13 cellular contexts compared by ENCODE assay signal in the genomic region with DNA sequence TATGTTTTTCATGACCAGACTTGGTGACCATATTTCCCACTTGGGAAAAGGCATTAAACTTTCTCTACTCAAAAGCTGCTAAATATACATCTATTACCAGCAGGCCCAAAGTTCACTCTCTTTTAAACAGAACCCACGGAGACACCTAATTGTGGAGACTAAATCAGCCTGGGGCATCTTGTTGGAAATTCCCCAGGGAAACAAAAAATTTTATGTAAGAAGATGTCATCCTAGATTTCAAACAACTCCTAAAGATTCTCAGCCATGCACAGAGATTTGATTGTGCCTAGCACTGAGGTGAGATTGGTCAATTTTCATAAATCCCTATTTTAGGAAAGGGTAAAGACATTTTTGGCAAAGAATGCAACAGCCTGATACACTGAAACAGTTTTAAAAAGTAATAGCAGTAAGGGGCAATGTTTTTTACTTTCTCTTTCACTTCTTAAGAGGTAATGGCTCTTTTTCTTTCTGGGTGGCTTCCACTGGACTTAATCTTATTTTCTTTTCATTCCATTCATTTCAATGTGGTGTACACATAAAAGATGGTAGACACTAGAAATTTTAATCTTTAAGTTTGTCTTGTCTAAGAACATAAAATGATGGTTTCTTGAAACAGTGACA. TPM values are rescaled to one million over a fixed set of nuclear protein-coding genes. Genes with fewer than 3 reads are reported as not detected.
DNase-seq lines count a peak whose midpoint lies in the region; ATAC-seq and TF ChIP-seq lines count a peak whose summit lies in the region.
"Had no signal": no experiment of that assay in that cellular context is flagged by ENCODE, and none has a peak within 500 bp of the region (broad histone marks: within the 10 kb centered on the region; RNA-seq: fewer than 3 reads in every experiment).

No MANE protein-coding gene starts in this region.

- no peak overlapping the region for H3K27ac ChIP-seq in stomach
- H3K27ac ChIP-seq: HL-60 had no signal

- H3K27me3 ChIP-seq in stomach = no peaks in the 10 kb centered on the region

- ATAC-seq in GM18502 (IDR thresholded peaks at IDR 0.05; ENCODE audit: poor library complexity, unreplicated experiment) (peak; percentile 68), GM21526 (IDR thresholded peaks at IDR 0.05; ENCODE audit: low FRiP score, unreplicated experiment) (peak; percentile 64), Right ventricle myocardium inferior (no peak), HG02884 (IDR thresholded peaks at IDR 0.05; ENCODE audit: unreplicated experiment) (no peak)

- no peaks in the 10 kb centered on the region for H3K36me3 ChIP-seq in stomach

- no peaks in the 10 kb centered on the region for H3K4me1 ChIP-seq in stomach

- TF ChIP-seq CTCF in stomach (IDR thresholded peaks at IDR 0.05) = no peak

- no peak for TF ChIP-seq EP300 in stomach (IDR thresholded peaks at IDR 0.05)

- WGBS in stomach, 5 donors = 26 to 49% (median 42%) methylated on average over 1 of the region's 1 CpG

- H3K4me3 ChIP-seq in stomach = no peak overlapping the region
- H3K4me3 ChIP-seq: lung had no signal

- H3K9me3 ChIP-seq in stomach = no peaks in the 10 kb centered on the region

- DNase-seq in M059J (ENCODE audit: low read depth) (peak; percentile 38), medulla oblongata (ENCODE audit: extremely low spot score) (peak; percentile 2), Right ventricle myocardium inferior (ENCODE audit: missing footprints) (no peak), stomach (no peak), T1000 (lab: John Stamatoyannopoulos, UW) (no peak)
- DNase-seq: NCI-H82 had no signal

- TF ChIP-seq POLR2A in stomach (IDR thresholded peaks at IDR 0.05) = no peak

- intact Hi-C loops in Right ventricle myocardium inferior (cut with DNase I) = no loop called here
- intact Hi-C loops in stomach (cut with DNase I; ENCODE audit: low total_unique reads) = no loop called here

RNA-seq across cellular contexts. Expression of gene OR52N2, which starts 9.6 kb away (rescaled TPM):
- 0.12 TPM in 1 of 2 replicates, not detected in the other for total RNA-seq in M059J (2014; rRNA removed; shearing (Covaris generic))
- not detected for total RNA-seq in Right ventricle myocardium inferior
- not detected for total RNA-seq in stomach
- polyA plus RNA-seq in stomach = 1 to 10 TPM in 1 of 3 donors, under 1 TPM in 1, not detected in 1; 0.31 to 1.4 TPM
- total RNA-seq: activated CD8-positive, alpha-beta memory T cell treated with anti-CD3 and anti-CD28 coated beads for 36 hours; lung had no signal

RNA-seq across cellular contexts. Expression of gene OR52E6, which starts 23.3 kb away (rescaled TPM):
- total RNA-seq in M059J (2014; rRNA removed; shearing (Covaris generic)) = not detected in 2 replicates
- total RNA-seq in Right ventricle myocardium inferior (not detected), stomach (not detected)
- not detected for polyA plus RNA-seq in stomach
- total RNA-seq: activated CD8-positive, alpha-beta memory T cell treated with anti-CD3 and anti-CD28 coated beads for 36 hours; lung had no signal
- polyA plus RNA-seq: lung, thymus had no signal

RNA-seq across cellular contexts. Expression of gene OR52N1, which starts 27.3 kb away (rescaled TPM):
- not detected in 2 replicates for total RNA-seq in M059J (2014; rRNA removed; shearing (Covaris generic))
- total RNA-seq in Right ventricle myocardium inferior (not detected), stomach (not detected)
- not detected for polyA plus RNA-seq in stomach
- total RNA-seq: activated CD8-positive, alpha-beta memory T cell treated with anti-CD3 and anti-CD28 coated beads for 36 hours; lung had no signal
- polyA plus RNA-seq: lung, thymus had no signal

RNA-seq across cellular contexts. Expression of gene OR52N5, which starts 35.2 kb away (rescaled TPM):
- total RNA-seq in M059J (2014; rRNA removed; shearing (Covaris generic)) = not detected in 2 replicates
- not detected for total RNA-seq in Right ventricle myocardium inferior
- total RNA-seq in stomach = not detected
- not detected for polyA plus RNA-seq in stomach
- total RNA-seq: activated CD8-positive, alpha-beta memory T cell treated with anti-CD3 and anti-CD28 coated beads for 36 hours; lung had no signal
- polyA plus RNA-seq: lung had no signal

RNA-seq across cellular contexts. Expression of gene OR52E8, which starts 39.1 kb away (rescaled TPM):
- not detected in 2 replicates for total RNA-seq in M059J (2014; rRNA removed; shearing (Covaris generic))
- total RNA-seq in Right ventricle myocardium inferior (not detected), stomach (not detected)
- not detected for polyA plus RNA-seq in stomach
- total RNA-seq: activated CD8-positive, alpha-beta memory T cell treated with anti-CD3 and anti-CD28 coated beads for 36 hours had no signal
- polyA plus RNA-seq: lung, thymus had no signal

Comparison
In these comparisons a context has a peak if more than half of its experiments do, and no peak if none do; other contexts are left out.
1. ATAC-seq: peak in GM18502 (single experiment) and GM21526 (single experiment); none in Right ventricle myocardium inferior (single experiment) and HG02884 (single experiment).
2. DNase-seq: peak in M059J (single experiment) and medulla oblongata (single experiment); none in Right ventricle myocardium inferior (single experiment), stomach (single experiment) and T1000 (single experiment).